In the genomic region with DNA sequence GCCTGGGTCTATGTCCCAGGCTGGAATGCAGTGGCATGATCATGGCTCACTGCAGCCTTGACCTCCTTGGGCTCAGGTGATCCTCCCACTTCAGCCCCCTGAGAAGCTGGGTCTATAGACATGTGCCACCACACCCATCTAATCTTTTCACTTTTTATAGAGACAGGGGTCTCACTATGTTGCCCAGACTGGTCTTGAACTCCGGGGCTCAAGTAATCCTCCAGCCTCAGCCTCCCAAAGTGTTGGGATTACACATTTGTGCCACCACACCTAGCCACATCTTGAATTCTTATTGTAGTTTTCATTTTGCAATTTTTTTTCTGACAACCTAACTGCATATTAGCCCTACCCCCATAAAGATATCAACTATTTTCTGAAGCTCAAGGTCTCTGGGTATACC, we compare ENCODE assay signal across 18 cellular contexts. TPM values are rescaled to one million over a fixed set of nuclear protein-coding genes. Genes with fewer than 3 reads are reported as not detected.
A peak's percentile ranks its signal among the peaks of the same experiment; 100 is the strongest.
DNase-seq lines count a peak whose midpoint lies in the region; ATAC-seq and TF ChIP-seq lines count a peak whose summit lies in the region.
"Had no signal": no experiment of that assay in that cellular context is flagged by ENCODE, and none has a peak within 500 bp of the region (broad histone marks: within the 10 kb centered on the region; RNA-seq: fewer than 3 reads in every experiment).

No MANE protein-coding gene starts in this region.

- H3K27ac Mint-ChIP-seq in brain, result peak overlapping the region in 4 of 5 experiments; percentile 39 to 83 (median 76)
- H3K27ac Mint-ChIP-seq: stimulated activated memory B cell treated with anti-CD40 and anti-IgM and Interleukin-4, amounts not matched to agents 10 μg/mL and 1 μg/mL and 100 μg/mL, for 72 hours had no signal

- H4K5ac ChIP-seq in mesendoderm (ENCODE audit: low read length), result no peak overlapping the region

- H3K9me3 Mint-ChIP-seq in brain, result peaks cover 4 to 15% (median 8%) of the 10 kb centered on the region in 5 experiments
- H3K9me3 Mint-ChIP-seq: stimulated activated memory B cell treated with anti-CD40 and anti-IgM and Interleukin-4, amounts not matched to agents 10 μg/mL and 1 μg/mL and 100 μg/mL, for 72 hours had no signal

- H3K79me1 ChIP-seq in mesendoderm (ENCODE audit: low read length), result no peaks in the 10 kb centered on the region

- H3K4me1 Mint-ChIP-seq in brain, result peaks cover 40% of the 10 kb centered on the region
- H3K4me1 Mint-ChIP-seq: stimulated activated memory B cell treated with anti-CD40 and anti-IgM and Interleukin-4, amounts not matched to agents 10 μg/mL and 1 μg/mL and 100 μg/mL, for 72 hours had no signal

- H3K27me3 Mint-ChIP-seq in brain, result no peaks in the 10 kb centered on the region
- H3K27me3 Mint-ChIP-seq: stimulated activated memory B cell treated with anti-CD40 and anti-IgM and Interleukin-4, amounts not matched to agents 10 μg/mL and 1 μg/mL and 100 μg/mL, for 72 hours had no signal

- TF ChIP-seq CTCF in AG10803 (conservative IDR thresholded peaks at IDR 0.05; ENCODE audit: low read length), result no peak
- no peak for TF ChIP-seq CTCF in brain (conservative IDR thresholded peaks at IDR 0.05)

- no peak overlapping the region for H3K4me2 ChIP-seq in mesendoderm (ENCODE audit: low read length)

- H3K4ac ChIP-seq in mesendoderm (ENCODE audit: low read depth, low read length), result peak overlapping the region; percentile 56

- no CpG with 5 or more reads among the region's 1 CpG for WGBS in mesendoderm (ENCODE audit: extremely low coverage, insufficient coverage, low lambda C conversion rate)

- H3K79me2 ChIP-seq in mesendoderm (ENCODE audit: control insufficient read depth, insufficient read depth, low read length), result no peaks in the 10 kb centered on the region

- peak overlapping the region; percentile 75 for H2BK120ac ChIP-seq in mesendoderm (ENCODE audit: low read depth, low read length)

- peak overlapping the region; percentile 92 for H3K18ac ChIP-seq in mesendoderm (ENCODE audit: low read length)

- peak overlapping the region; percentile 72 for H3K56ac ChIP-seq in mesendoderm (ENCODE audit: low read length)

- H3K4me3 Mint-ChIP-seq in brain, result peak overlapping the region in 2 of 5 experiments; percentile 38 to 46
- H3K4me3 Mint-ChIP-seq: stimulated activated memory B cell treated with anti-CD40 and anti-IgM and Interleukin-4, amounts not matched to agents 10 μg/mL and 1 μg/mL and 100 μg/mL, for 72 hours had no signal

- peak overlapping the region; percentile 28 for H3K4me3 ChIP-seq in AG10803 (ENCODE audit: low read length)
- no peak overlapping the region for H3K4me3 ChIP-seq in mesendoderm (ENCODE audit: low read length)
- H3K4me3 ChIP-seq in skeletal muscle tissue (ENCODE audit: low read length in 3 of 3), result no peak overlapping the region
- H3K4me3 ChIP-seq: dorsolateral prefrontal cortex, K562 had no signal

- H3K27ac ChIP-seq in mesendoderm (ENCODE audit: low read depth, low read length), result peak overlapping the region; percentile 38
- H3K27ac ChIP-seq in skeletal muscle tissue (ENCODE audit: low read depth, low read length), result peak overlapping the region; percentile 48
- H3K27ac ChIP-seq: neutrophil had no signal

- H3K36me3 ChIP-seq in mesendoderm (ENCODE audit: control insufficient read depth, insufficient read depth, low read length) (no peaks in the 10 kb centered on the region), skeletal muscle tissue (ENCODE audit: control insufficient read depth in 3 of 3, insufficient read depth in 3 of 3, low read length in 3 of 3) (no peaks in the 10 kb centered on the region)
- H3K36me3 ChIP-seq: neutrophil had no signal

- H3K27me3 ChIP-seq in mesendoderm (ENCODE audit: insufficient read depth, low read length, poor library complexity) (no peaks in the 10 kb centered on the region), skeletal muscle tissue (ENCODE audit: control insufficient read depth in 3 of 3, insufficient read depth in 3 of 3, low read length in 3 of 3) (no peaks in the 10 kb centered on the region)
- H3K27me3 ChIP-seq: neutrophil had no signal

- no peaks in the 10 kb centered on the region for H3K36me3 Mint-ChIP-seq in brain
- H3K36me3 Mint-ChIP-seq: stimulated activated memory B cell treated with anti-CD40 and anti-IgM and Interleukin-4, amounts not matched to agents 10 μg/mL and 1 μg/mL and 100 μg/mL, for 72 hours had no signal

- no peaks in the 10 kb centered on the region for H3K9me3 ChIP-seq in skeletal muscle tissue (ENCODE audit: control insufficient read depth in 3 of 3, low read length in 3 of 3)
- H3K9me3 ChIP-seq: neutrophil had no signal

- H2BK5ac ChIP-seq in mesendoderm (ENCODE audit: low read length), result no peak overlapping the region

- DNase-seq in AG10803 (ENCODE audit: low read depth) (no peak), mesendoderm (no peak), NCI-H2029 (lab: John Stamatoyannopoulos, UW) (no peak), MV-4-11 (lab: John Stamatoyannopoulos, UW) (no peak)
- DNase-seq in activated CD4-positive, alpha-beta T cell treated with anti-CD3 and anti-CD28 coated beads, Interleukin-2, amount 50 U/mL, for 48 hours, result no peak
- DNase-seq: activated CD4-positive, CD25-positive, alpha-beta regulatory T cell; activated gamma-delta T cell; dorsolateral prefrontal cortex; NCI-H1048; NCI-H748 treated with DMSO at 0.1 percent for 48 hours; T-helper 1 cell had no signal

- no peak overlapping the region for H3K23ac ChIP-seq in mesendoderm (ENCODE audit: low read length)

- ATAC-seq in esophagus mucosa, result no peak
- ATAC-seq: Panc1; stimulated activated memory B cell treated with anti-CD40 and anti-IgM and Interleukin-4, amounts not matched to agents 10 μg/mL and 1 μg/mL and 100 μg/mL, for 72 hours had no signal

- H2BK15ac ChIP-seq in mesendoderm (replicated peaks; ENCODE audit: low read depth), result peak overlapping the region; percentile 100

- H4K8ac ChIP-seq in mesendoderm (ENCODE audit: low read depth, low read length), result no peak overlapping the region

- no peak overlapping the region for H3K9ac ChIP-seq in mesendoderm (ENCODE audit: low read length)
- H3K9ac ChIP-seq in skeletal muscle tissue (ENCODE audit: low read depth in 1 of 3, low read length in 3 of 3), result no peak overlapping the region

- H3K4me1 ChIP-seq in mesendoderm (ENCODE audit: control insufficient read depth, low read depth, low read length) (peaks cover 9% of the 10 kb centered on the region), skeletal muscle tissue (ENCODE audit: control insufficient read depth in 3 of 3, insufficient read depth in 3 of 3, low read length in 3 of 3) (no peaks in the 10 kb centered on the region)

- peak overlapping the region; percentile 11 for H2AK5ac ChIP-seq in mesendoderm (ENCODE audit: low read length)

RNA-seq across cellular contexts. Expression of a gene that starts 18.4 kb away (rescaled TPM):
- 36.7 TPM for polyA plus RNA-seq in brain (ENCODE audit: insufficient read depth, low read depth, low replicate concordance)
- 83.1 TPM for polyA plus RNA-seq in mesendoderm (2013, experiment 1 of 2)
- polyA plus RNA-seq in mesendoderm (2013, experiment 2 of 2), result 83.6 TPM
- total RNA-seq in skeletal muscle tissue (6,663 TPM), esophagus mucosa (21.9 TPM)

Comparison
In these comparisons a context has a peak if more than half of its experiments do, and no peak if none do; other contexts are left out.
1. RNA of a gene that starts 18.4 kb away (total RNA-seq): 6,663 TPM in skeletal muscle tissue (single experiment); 21.9 TPM in esophagus mucosa (single experiment); every median in the first group is over 100 times any median in the second.